ENCODE assay signal across 22 cellular contexts in genomic region chr4:95215991-95216605, GRCh38.
DNase-seq lines count a peak whose midpoint lies in the region; ATAC-seq, FAIRE-seq and TF ChIP-seq lines count a peak whose summit lies in the region.
"Had no signal": no experiment of that assay in that cellular context is flagged by ENCODE, and none has a peak within 500 bp of the region (broad histone marks: within the 10 kb centered on the region; RNA-seq: fewer than 3 reads in every experiment).

No MANE protein-coding gene starts in this region.

- POLR2A ChIA-PET in K562 (lab: Yijun Ruan, JAX), result interaction anchor here (0.7 kb wide), 1 partner anchor 917 kb away, joined by 3 read pairs; no protein-coding TSS in a partner anchor

- no peaks in the 10 kb centered on the region; a peak in 2 of 5 replicates for H3K27me3 ChIP-seq in K562 (ENCODE audit: control insufficient read depth in 2 of 2, insufficient read depth in 2 of 2, low read length in 2 of 2)
- H3K27me3 ChIP-seq: gastrocnemius medialis, pancreas, suprapubic skin had no signal

- H2AFZ ChIP-seq in K562 (ENCODE audit: low read depth, low read length), result peak overlapping the region; percentile 73

- H3K9ac ChIP-seq in K562 (ENCODE audit: insufficient read depth in 1 of 2, low read depth in 2 of 2, low read length in 2 of 2), result no peak overlapping the region

- no peak for FAIRE-seq in K562 (lab: Jason Lieb, UNC)
- FAIRE-seq: bronchial epithelial cell, GM12878, pancreas had no signal

- H3K4me1 Mint-ChIP-seq in CD14-positive monocyte (peaks cover 35% of the 10 kb centered on the region), nephron progenitor cell (peaks cover 97% of the 10 kb centered on the region)
- H3K4me1 Mint-ChIP-seq: activated CD4-positive, alpha-beta memory T cell treated with anti-CD3 and anti-CD28 coated beads, Interleukin-2, amount 10 ng/mL, durations not matched to agents 7 days and 5 days had no signal

- peak overlapping the region; percentile 61 to 87 for H3K4me3 Mint-ChIP-seq in CD14-positive monocyte
- H3K4me3 Mint-ChIP-seq in nephron progenitor cell, result peak overlapping the region; percentile 53
- H3K4me3 Mint-ChIP-seq: activated CD4-positive, alpha-beta memory T cell treated with anti-CD3 and anti-CD28 coated beads, Interleukin-2, amount 10 ng/mL, durations not matched to agents 7 days and 5 days; effector memory CD8-positive, alpha-beta T cell had no signal

- no peak for TF ChIP-seq POLR2A in K562 (conservative IDR thresholded peaks at IDR 0.05)

- CTCF ChIA-PET in K562 (lab: Yijun Ruan, JAX; ENCODE audit: low intra/inter-chr PET ratio), result no interaction called here

- no peaks in the 10 kb centered on the region for H4K20me1 ChIP-seq in K562 (replicated peaks; ENCODE audit: control insufficient read depth, insufficient read depth, low read length)

- no peak overlapping the region for H3K4me2 ChIP-seq in K562 (ENCODE audit: insufficient read depth, low read length)

- no TSS peak for BruUV-seq in K562 (replicated peaks; lab: Mats Ljungman, UMichigan)

- DNase-seq in CD14-positive monocyte (ENCODE audit: low spot score), result no peak
- peak; percentile 94 for DNase-seq in MV-4-11 (lab: John Stamatoyannopoulos, UW)
- DNase-seq in K562 (ENCODE audit: extremely low read depth in 1 of 4, low spot score in 3 of 4), result no peak
- DNase-seq in nephron progenitor cell, result no peak
- no peak for DNase-seq in activated effector memory CD4-positive, alpha-beta T cell treated with anti-CD3 and anti-CD28 coated beads, Interleukin-2, amount 50 U/mL, for 16 hours
- DNase-seq in KG1 (lab: John Stamatoyannopoulos, UW), result no peak
- no peak for DNase-seq in activated CD8-positive, alpha-beta memory T cell treated with anti-CD3 and anti-CD28 coated beads for 24 hours
- DNase-seq in NCI-H146 treated with DMSO at 0.1 percent for 48 hours (lab: John Stamatoyannopoulos, UW; ENCODE audit: unreplicated experiment), result no peak
- DNase-seq: activated CD4-positive, alpha-beta memory T cell treated with anti-CD3 and anti-CD28 coated beads, Interleukin-2, amount 10 ng/mL, durations not matched to agents 7 days and 5 days; activated effector memory CD4-positive, alpha-beta T cell treated with Interleukin-2 at 50 U/mL for 16 hours; effector memory CD8-positive, alpha-beta T cell; gastrocnemius medialis; mesendoderm; NCI-H1694; NCI-H526 treated with DMSO at 0.1 percent for 48 hours; pancreas; stimulated activated CD4-positive, alpha-beta T cell treated with anti-CD3 and anti-CD28 coated beads, Interleukin-12 subunit alpha, Interleukin-12 subunit beta, amount 100 ng/mL, for 4 hours; T1000 had no signal

- H3K27me3 Mint-ChIP-seq in CD14-positive monocyte (ENCODE audit: low read depth in 3 of 3) (no peaks in the 10 kb centered on the region), nephron progenitor cell (ENCODE audit: low read depth, poor library complexity) (peaks cover 4% of the 10 kb centered on the region)
- H3K27me3 Mint-ChIP-seq: activated CD4-positive, alpha-beta memory T cell treated with anti-CD3 and anti-CD28 coated beads, Interleukin-2, amount 10 ng/mL, durations not matched to agents 7 days and 5 days; effector memory CD8-positive, alpha-beta T cell had no signal

- H3K9me3 ChIP-seq in K562 (replicated peaks; ENCODE audit: control insufficient read depth, insufficient read depth, low read depth, low read length), result no peaks in the 10 kb centered on the region
- H3K9me3 ChIP-seq: gastrocnemius medialis, pancreas, suprapubic skin had no signal

- no peak overlapping the region for H3K4me3 ChIP-seq in K562
- H3K4me3 ChIP-seq: gastrocnemius medialis, GM12878, pancreas, suprapubic skin had no signal

- H3K36me3 Mint-ChIP-seq in CD14-positive monocyte (no peaks in the 10 kb centered on the region), nephron progenitor cell (ENCODE audit: low read depth) (no peaks in the 10 kb centered on the region)

- H3K4me1 ChIP-seq in K562 (replicated peaks in 1 of 2; ENCODE audit: control insufficient read depth in 2 of 2, insufficient read depth in 2 of 2, low read length in 2 of 2), result peaks cover 0 to 12% of the 10 kb centered on the region in 2 experiments; a peak in 2 of 5 replicates
- H3K4me1 ChIP-seq: gastrocnemius medialis, pancreas, suprapubic skin had no signal

- no peaks in the 10 kb centered on the region for H3K79me2 ChIP-seq in K562 (ENCODE audit: control insufficient read depth, insufficient read depth, low read length)

- no peak for ATAC-seq in K562
- ATAC-seq: effector memory CD8-positive, alpha-beta T cell; gastrocnemius medialis; GM12878 had no signal

- in situ Hi-C loops in K562 (cut with MboI), result no loop called here

- H3K27ac Mint-ChIP-seq in CD14-positive monocyte (peak overlapping the region; percentile 78 to 94 (median 90)), nephron progenitor cell (peak overlapping the region; percentile 73)
- H3K27ac Mint-ChIP-seq: activated CD4-positive, alpha-beta memory T cell treated with anti-CD3 and anti-CD28 coated beads, Interleukin-2, amount 10 ng/mL, durations not matched to agents 7 days and 5 days; effector memory CD8-positive, alpha-beta T cell had no signal

- WGBS in K562 (ENCODE audit: insufficient coverage, low coverage, missing lambda C conversion rate), result 40% methylated on average over 7 of the region's 7 CpGs

- intact Hi-C loops in CD14-positive monocyte (cut with micrococcal nuclease) (no loop called here), K562 (cut with micrococcal nuclease) (loop anchor here (5.0 kb wide), 1 partner anchor 41 kb away; no protein-coding TSS in a partner anchor)

- H3K36me3 ChIP-seq in K562 (ENCODE audit: control insufficient read depth, insufficient read depth, low read length), result no peaks in the 10 kb centered on the region
- H3K36me3 ChIP-seq: gastrocnemius medialis, pancreas, suprapubic skin had no signal

- TF ChIP-seq EP300 in K562 (IDR thresholded peaks at IDR 0.05; ENCODE audit: low read length), result no peak

- no peaks in the 10 kb centered on the region for H3K9me1 ChIP-seq in K562 (ENCODE audit: control insufficient read depth, insufficient read depth, low read length)

- no peak for TF ChIP-seq CTCF in CD14-positive monocyte (IDR thresholded peaks at IDR 0.05)
- TF ChIP-seq CTCF in K562 (IDR thresholded peaks at IDR 0.05 in 2 of 3, conservative IDR thresholded peaks at IDR 0.05 in 1 of 3; ENCODE audit: insufficient read depth in 2 of 3, low read depth in 1 of 3, low read length in 3 of 3), result no peak
- TF ChIP-seq CTCF in nephron progenitor cell (IDR thresholded peaks at IDR 0.05), result no peak

- peaks cover 0 to 3% (median 0%) of the 10 kb centered on the region in 7 donors for H3K9me3 Mint-ChIP-seq in CD14-positive monocyte
- H3K9me3 Mint-ChIP-seq in nephron progenitor cell, result peaks cover 3% of the 10 kb centered on the region
- H3K9me3 Mint-ChIP-seq: activated CD4-positive, alpha-beta memory T cell treated with anti-CD3 and anti-CD28 coated beads, Interleukin-2, amount 10 ng/mL, durations not matched to agents 7 days and 5 days had no signal

- TF ChIP-seq RAD21 in K562 (CRISPR knock-in tag; conservative IDR thresholded peaks at IDR 0.05 in 1 of 2, IDR thresholded peaks at IDR 0.05 in 1 of 2), result no peak

- no peak overlapping the region for H3K27ac ChIP-seq in K562 (ENCODE audit: extremely low read depth, low read depth, low read length)
- H3K27ac ChIP-seq: gastrocnemius medialis, pancreas, RWPE1, suprapubic skin had no signal

TF ChIP-seq in K562, 482 proteins besides CTCF, POLR2A, EP300 and RAD21 (continues in another document):
- TF ChIP-seq, protein P1, sequence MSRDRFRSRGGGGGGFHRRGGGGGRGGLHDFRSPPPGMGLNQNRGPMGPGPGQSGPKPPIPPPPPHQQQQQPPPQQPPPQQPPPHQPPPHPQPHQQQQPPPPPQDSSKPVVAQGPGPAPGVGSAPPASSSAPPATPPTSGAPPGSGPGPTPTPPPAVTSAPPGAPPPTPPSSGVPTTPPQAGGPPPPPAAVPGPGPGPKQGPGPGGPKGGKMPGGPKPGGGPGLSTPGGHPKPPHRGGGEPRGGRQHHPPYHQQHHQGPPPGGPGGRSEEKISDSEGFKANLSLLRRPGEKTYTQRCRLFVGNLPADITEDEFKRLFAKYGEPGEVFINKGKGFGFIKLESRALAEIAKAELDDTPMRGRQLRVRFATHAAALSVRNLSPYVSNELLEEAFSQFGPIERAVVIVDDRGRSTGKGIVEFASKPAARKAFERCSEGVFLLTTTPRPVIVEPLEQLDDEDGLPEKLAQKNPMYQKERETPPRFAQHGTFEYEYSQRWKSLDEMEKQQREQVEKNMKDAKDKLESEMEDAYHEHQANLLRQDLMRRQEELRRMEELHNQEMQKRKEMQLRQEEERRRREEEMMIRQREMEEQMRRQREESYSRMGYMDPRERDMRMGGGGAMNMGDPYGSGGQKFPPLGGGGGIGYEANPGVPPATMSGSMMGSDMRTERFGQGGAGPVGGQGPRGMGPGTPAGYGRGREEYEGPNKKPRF (IDR thresholded peaks at IDR 0.05; ENCODE audit: low read depth, low read length), result no peak
- TF ChIP-seq ZNF41 (CRISPR knock-in tag; conservative IDR thresholded peaks at IDR 0.05), result no peak
- TF ChIP-seq CTBP1 (IDR thresholded peaks at IDR 0.05; ENCODE audit: borderline replicate concordance), result no peak
- TF ChIP-seq SP1 (CRISPR knock-in tag; IDR thresholded peaks at IDR 0.05), result no peak
- peak; percentile 53; the same call in 1 of the 2 replicates for TF ChIP-seq CEBPG (CRISPR knock-in tag; IDR thresholded peaks at IDR 0.05)
- TF ChIP-seq CEBPG (tag; conservative IDR thresholded peaks at IDR 0.05 in 1 of 2, IDR thresholded peaks at IDR 0.05 in 1 of 2), result peak; percentile 86 to 90
- TF ChIP-seq ZFPM2 (CRISPR knock-in tag; IDR thresholded peaks at IDR 0.05), result no peak
- no peak for TF ChIP-seq NCOA4 (IDR thresholded peaks at IDR 0.05; ENCODE audit: partially characterized antibody)
- TF ChIP-seq RFX7 (CRISPR knock-in tag; IDR thresholded peaks at IDR 0.05), result no peak
- TF ChIP-seq STAT5A (IDR thresholded peaks at IDR 0.05; ENCODE audit: borderline replicate concordance, low read length), result no peak
- no peak for TF ChIP-seq MAFF (IDR thresholded peaks at IDR 0.05; ENCODE audit: low read length)
- TF ChIP-seq CBX3 (IDR thresholded peaks at IDR 0.05; ENCODE audit: borderline replicate concordance in 1 of 2, low read length in 2 of 2), result no peak
